7 cellular contexts compared by ENCODE assay signal in genomic region chrX:20515841-20516461, GRCh38.
DNase-seq lines count a peak whose midpoint lies in the region; ATAC-seq and TF ChIP-seq lines count a peak whose summit lies in the region.

No MANE protein-coding gene starts in this region.

- H3K4me3 ChIP-seq in lower lobe of right lung (no peak overlapping the region), WERI-Rb-1 (ENCODE audit: low read depth, low read length) (no peak overlapping the region)

- peak; percentile 99 for ATAC-seq in GM21528 (IDR thresholded peaks at IDR 0.05; ENCODE audit: low FRiP score, unreplicated experiment)
- ATAC-seq in activated T-cell treated with anti-CD3 and anti-CD28 coated beads, Interleukin-2, amount 50 U/mL, for 72 hours (replicated peaks in 1 of 2), result peak; percentile 85 to 87
- ATAC-seq in lower lobe of right lung, result peak; percentile 81 to 86

- H3K4me3 Mint-ChIP-seq in activated T-cell treated with anti-CD3 and anti-CD28 coated beads, Interleukin-2, amount 50 U/mL, for 72 hours, result peak overlapping the region in 1 of 2 donors; percentile 32

- DNase-seq in GM13976 (ENCODE audit: low spot score) (peak; percentile 24), HT-29 (ENCODE audit: low spot score) (peak; percentile 82), lower lobe of right lung (no peak), WERI-Rb-1 (no peak), HEK293T (ENCODE audit: extremely low spot score) (no peak)
- peak; percentile 29 to 50 for DNase-seq in activated T-cell treated with anti-CD3 and anti-CD28 coated beads, Interleukin-2, amount 50 U/mL, for 72 hours

- H3K27ac Mint-ChIP-seq in activated T-cell treated with anti-CD3 and anti-CD28 coated beads, Interleukin-2, amount 50 U/mL, for 72 hours, result peak overlapping the region; percentile 52

- H3K9me3 Mint-ChIP-seq in activated T-cell treated with anti-CD3 and anti-CD28 coated beads, Interleukin-2, amount 50 U/mL, for 72 hours, result peaks cover 4% of the 10 kb centered on the region in 2 donors

- H3K36me3 ChIP-seq in lower lobe of right lung, result no peaks in the 10 kb centered on the region
- no peaks in the 10 kb centered on the region for H3K36me3 ChIP-seq in WERI-Rb-1

- peaks cover 4% of the 10 kb centered on the region in 2 donors for H3K36me3 Mint-ChIP-seq in activated T-cell treated with anti-CD3 and anti-CD28 coated beads, Interleukin-2, amount 50 U/mL, for 72 hours (ENCODE audit: insufficient read depth in 2 of 2)

- H3K27ac ChIP-seq in lower lobe of right lung, result no peak overlapping the region
- no peak overlapping the region for H3K27ac ChIP-seq in WERI-Rb-1

- H3K27me3 Mint-ChIP-seq in activated T-cell treated with anti-CD3 and anti-CD28 coated beads, Interleukin-2, amount 50 U/mL, for 72 hours (ENCODE audit: low read depth), result peaks cover 63% of the 10 kb centered on the region

- in situ Hi-C loops in GM13976 (cut with MboI; ENCODE audit: low sequenced_read_pairs, unreplicated experiment), result loop anchor here (25.0 kb wide), 1 partner anchor 971 kb away; no protein-coding TSS in a partner anchor

- TF ChIP-seq CTCF in GM13976 (IDR thresholded peaks at IDR 0.05; ENCODE audit: borderline replicate concordance, control extremely low read depth, extremely low read depth, insufficient read depth, missing control alignments) (no peak), lower lobe of right lung (IDR thresholded peaks at IDR 0.05) (no peak), WERI-Rb-1 (IDR thresholded peaks at IDR 0.05; ENCODE audit: low read depth, low read length) (no peak)

- intact Hi-C loops in lower lobe of right lung (cut with DNase I), result no loop called here

- H3K4me1 ChIP-seq in lower lobe of right lung, result no peaks in the 10 kb centered on the region

- H3K27me3 ChIP-seq in lower lobe of right lung (ENCODE audit: low read depth) (no peaks in the 10 kb centered on the region), WERI-Rb-1 (ENCODE audit: insufficient read depth, low read depth, severe bottlenecking) (peaks cover 7% of the 10 kb centered on the region)

- CTCF ChIA-PET in HEK293T (lab: Yijun Ruan, JAX), result no interaction called here

- no peaks in the 10 kb centered on the region for H3K9me3 ChIP-seq in lower lobe of right lung
- H3K9me3 ChIP-seq in WERI-Rb-1 (ENCODE audit: severe bottlenecking), result no peaks in the 10 kb centered on the region

- POLR2A ChIA-PET in HEK293T (lab: Yijun Ruan, JAX), result no interaction called here

- H3K4me1 Mint-ChIP-seq in activated T-cell treated with anti-CD3 and anti-CD28 coated beads, Interleukin-2, amount 50 U/mL, for 72 hours (ENCODE audit: low read depth), result peaks cover 40% of the 10 kb centered on the region

TF ChIP-seq in HEK293T, 16 proteins besides CTCF, POLR2A, EP300 and RAD21:
- TF ChIP-seq BHLHE40 (IDR thresholded peaks at IDR 0.05; ENCODE audit: borderline replicate concordance), result no peak
- TF ChIP-seq FOXM1 (IDR thresholded peaks at IDR 0.05; ENCODE audit: borderline replicate concordance), result no peak
- no peak for TF ChIP-seq FOXK2 (IDR thresholded peaks at IDR 0.05)
- no peak for TF ChIP-seq CTBP1 (IDR thresholded peaks at IDR 0.05; ENCODE audit: borderline replicate concordance)
- TF ChIP-seq FOXA1 (IDR thresholded peaks at IDR 0.05), result no peak
- no peak for TF ChIP-seq ZNF384 (IDR thresholded peaks at IDR 0.05)
- TF ChIP-seq PKNOX1 (IDR thresholded peaks at IDR 0.05), result no peak
- no peak for TF ChIP-seq L3MBTL2 (conservative IDR thresholded peaks at IDR 0.05)
TF ChIP-seq in HEK293T: peak in this region for 0.

Comparison
In these comparisons a context has a peak if more than half of its experiments do, and no peak if none do; other contexts are left out.
1. DNase-seq: peak in GM13976 (single experiment), HT-29 (single experiment) and activated T-cell treated with anti-CD3 and anti-CD28 coated beads, Interleukin-2, amount 50 U/mL, for 72 hours (2 of 2); none in lower lobe of right lung (single experiment), WERI-Rb-1 (single experiment) and HEK293T (single experiment).
2. Peak in every context shown above with its lines, with median percentiles within 50 percentile points of each other: ATAC-seq.